ENCODE assay signal across 33 cellular contexts in the genomic region with DNA sequence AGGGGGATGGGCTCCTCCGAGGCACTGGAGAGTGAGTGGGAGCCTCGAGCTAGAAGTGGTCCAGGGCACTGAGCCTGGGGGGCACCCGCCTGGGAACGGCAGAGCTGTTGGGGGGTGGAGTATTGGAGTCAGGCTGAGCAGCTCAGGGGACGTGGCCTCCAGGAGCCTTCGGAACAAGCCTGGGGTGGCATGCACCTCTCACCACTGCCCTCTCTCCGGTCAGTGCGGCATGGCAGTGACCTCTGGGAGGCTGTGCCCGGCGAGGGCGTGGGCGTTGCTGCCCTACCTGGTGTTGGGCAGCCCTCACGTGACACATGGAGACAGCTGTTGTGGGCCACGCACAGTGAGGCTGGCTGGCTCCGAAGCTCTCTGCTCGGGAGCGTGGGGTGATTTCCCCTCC.
"Had no signal": no experiment of that assay in that cellular context is flagged by ENCODE, and none has a peak within 500 bp of the region (broad histone marks: within the 10 kb centered on the region; RNA-seq: fewer than 3 reads in every experiment).

No MANE protein-coding gene starts in this region.

- H3K27me3 Mint-ChIP-seq: activated B cell treated with CpG ODN at 0.5 μM for 24 hours; activated CD8-positive, alpha-beta T cell treated with anti-CD3 and anti-CD28 coated beads for 36 hours; activated naive CD8-positive, alpha-beta T cell; activated T-helper 17 cell treated with anti-CD3 and anti-CD28 coated beads, Interleukin-2, amount 50 U/mL, for 72 hours; central memory CD8-positive, alpha-beta T cell; dendritic cell treated with granulocyte-macrophage colony-stimulating factor and Interleukin-4, amounts not matched to agents 40 ng/mL and 50 ng/mL, for 4 days; T-helper 17 cell had no signal

- ATAC-seq: activated CD4-positive, CD25-positive, alpha-beta regulatory T cell treated with anti-CD3 and anti-CD28 coated beads, Interleukin-2, amount 50 U/mL, for 24 hours; activated CD8-positive, alpha-beta T cell treated with anti-CD3 and anti-CD28 coated beads for 36 hours; activated T-cell treated with anti-CD3 and anti-CD28 coated beads, Interleukin-2, amount 50 U/mL, for 4 hours; activated T-helper 17 cell treated with anti-CD3 and anti-CD28 coated beads, Interleukin-2, amount 50 U/mL, for 72 hours; esophagus mucosa; T-helper 17 cell had no signal

- H3K4me1 Mint-ChIP-seq: activated B cell treated with CpG ODN at 0.5 μM for 24 hours; activated T-helper 17 cell treated with anti-CD3 and anti-CD28 coated beads, Interleukin-2, amount 50 U/mL, for 72 hours; central memory CD8-positive, alpha-beta T cell; endodermal cell; T-helper 17 cell had no signal

- H3K27me3 ChIP-seq: brain microvascular endothelial cell, dorsolateral prefrontal cortex had no signal

- H3K27ac ChIP-seq: brain microvascular endothelial cell, coronary artery, WERI-Rb-1 had no signal

- H3K4me3 ChIP-seq: coronary artery, dorsolateral prefrontal cortex had no signal

- DNase-seq: activated B cell treated with CpG ODN at 0.5 μM for 24 hours; activated CD4-positive, alpha-beta T cell treated with anti-CD3 and anti-CD28 coated beads for 48 hours; activated CD4-positive, alpha-beta T cell treated with anti-CD3 and anti-CD28 coated beads, Interleukin-2, amount 50 U/mL, for 1 hour; activated CD4-positive, alpha-beta T cell treated with anti-CD3 and anti-CD28 coated beads, Interleukin-2, amount 50 U/mL, for 48 hours; activated CD8-positive, alpha-beta memory T cell treated with anti-CD3 and anti-CD28 coated beads for 24 hours; activated CD8-positive, alpha-beta T cell treated with anti-CD3 and anti-CD28 coated beads for 36 hours; activated effector memory CD4-positive, alpha-beta T cell treated with Interleukin-2 at 50 U/mL for 16 hours; activated gamma-delta T cell treated with Interleukin-2 at 50 U/mL for 16 hours; activated naive CD4-positive, alpha-beta T cell treated with anti-CD3 and anti-CD28 coated beads, Interleukin-2, amount 50 U/mL, for 16 hours; activated naive CD4-positive, alpha-beta T cell treated with Interleukin-2 at 50 U/mL for 16 hours; activated T-cell treated with anti-CD3 and anti-CD28 coated beads, Interleukin-2, amount 50 U/mL, for 4 hours; amniotic stem cell; anterior cingulate cortex; brain microvascular endothelial cell; dorsolateral prefrontal cortex; effector memory CD4-positive, alpha-beta T cell; endodermal cell; foreskin fibroblast; T-helper 1 cell; T-helper 17 cell; T1000; WERI-Rb-1 had no signal

- H3K27ac Mint-ChIP-seq: activated B cell treated with CpG ODN at 0.5 μM for 24 hours; activated CD8-positive, alpha-beta T cell treated with anti-CD3 and anti-CD28 coated beads for 36 hours; activated naive CD8-positive, alpha-beta T cell; activated T-helper 17 cell treated with anti-CD3 and anti-CD28 coated beads, Interleukin-2, amount 50 U/mL, for 72 hours; dendritic cell treated with granulocyte-macrophage colony-stimulating factor and Interleukin-4, amounts not matched to agents 40 ng/mL and 50 ng/mL, for 4 days; endodermal cell; T-helper 17 cell; T-helper 2 cell treated with Interferon-gamma antibody and Interleukin-4, amounts not matched to agents 5 μg/mL and 100 μg/mL, for 36 hours had no signal

- H3K4me3 Mint-ChIP-seq: activated B cell treated with CpG ODN at 0.5 μM for 24 hours; activated CD8-positive, alpha-beta T cell treated with anti-CD3 and anti-CD28 coated beads for 36 hours; activated naive CD8-positive, alpha-beta T cell; activated T-cell treated with anti-CD3 and anti-CD28 coated beads, Interleukin-2, amount 50 U/mL, for 4 hours; activated T-helper 17 cell treated with anti-CD3 and anti-CD28 coated beads, Interleukin-2, amount 50 U/mL, for 72 hours; central memory CD8-positive, alpha-beta T cell; dendritic cell treated with granulocyte-macrophage colony-stimulating factor and Interleukin-4, amounts not matched to agents 40 ng/mL and 50 ng/mL, for 4 days; endodermal cell; T-helper 17 cell; T-helper 2 cell treated with Interferon-gamma antibody and Interleukin-4, amounts not matched to agents 5 μg/mL and 100 μg/mL, for 36 hours had no signal

- FAIRE-seq: astrocyte, bronchial epithelial cell, frontal cortex had no signal

- H3K9me3 Mint-ChIP-seq: activated B cell treated with CpG ODN at 0.5 μM for 24 hours; activated CD8-positive, alpha-beta T cell treated with anti-CD3 and anti-CD28 coated beads for 36 hours; activated T-cell treated with anti-CD3 and anti-CD28 coated beads, Interleukin-2, amount 50 U/mL, for 4 hours; activated T-helper 17 cell treated with anti-CD3 and anti-CD28 coated beads, Interleukin-2, amount 50 U/mL, for 72 hours; central memory CD8-positive, alpha-beta T cell; dendritic cell treated with granulocyte-macrophage colony-stimulating factor and Interleukin-4, amounts not matched to agents 40 ng/mL and 50 ng/mL, for 4 days; endodermal cell; T-helper 2 cell treated with Interferon-gamma antibody and Interleukin-4, amounts not matched to agents 5 μg/mL and 100 μg/mL, for 36 hours had no signal

- H3K36me3 Mint-ChIP-seq: activated naive CD8-positive, alpha-beta T cell had no signal
